Comparison of ENCODE assay signal across 8 cellular contexts in genomic region chr5:66807743-66808142, GRCh38.
DNase-seq lines count a peak whose midpoint lies in the region; ATAC-seq and TF ChIP-seq lines count a peak whose summit lies in the region.

No MANE protein-coding gene starts in this region.

- in situ Hi-C loops in G401 (cut with HindIII; ENCODE audit: low sequenced_read_pairs), result no loop called here

- no peaks in the 10 kb centered on the region for H3K36me3 ChIP-seq in H7 (replicated peaks; ENCODE audit: control insufficient read depth, insufficient read depth, low read length)

- TF ChIP-seq CTCF in fibroblast of pulmonary artery (IDR thresholded peaks at IDR 0.05; ENCODE audit: low read length, missing control alignments), result peak; percentile 69

- peak; percentile 29 for DNase-seq in H7
- DNase-seq in RPMI7951 (ENCODE audit: low read depth), result peak; percentile 72
- DNase-seq in fibroblast of pulmonary artery (ENCODE audit: low read depth), result peak; percentile 75
- peak; percentile 52 for DNase-seq in retina
- no peak for DNase-seq in activated CD4-positive, CD25-positive, alpha-beta regulatory T cell (lab: John Stamatoyannopoulos, UW)
- DNase-seq in stimulated activated naive CD4-positive, alpha-beta T cell (lab: John Stamatoyannopoulos, UW), result no peak
- no peak for DNase-seq in G401 (ENCODE audit: low spot score)

- H3K4me3 ChIP-seq in H7 (ENCODE audit: insufficient read depth, low read depth, low read length) (no peak overlapping the region), fibroblast of pulmonary artery (replicated peaks; ENCODE audit: low read depth, low read length) (no peak overlapping the region)

- no peaks in the 10 kb centered on the region for H3K27me3 ChIP-seq in H7 (ENCODE audit: control insufficient read depth, insufficient read depth, low read length)

- no peak for ATAC-seq in GM18511 (IDR thresholded peaks at IDR 0.05; ENCODE audit: unreplicated experiment)

Comparison
In these comparisons a context has a peak if more than half of its experiments do, and no peak if none do; other contexts are left out.
1. DNase-seq: peak in H7 (single experiment), RPMI7951 (single experiment), fibroblast of pulmonary artery (single experiment) and retina (single experiment); none in activated CD4-positive, CD25-positive, alpha-beta regulatory T cell (0 of 4), stimulated activated naive CD4-positive, alpha-beta T cell (0 of 6) and G401 (single experiment).